ENCODE assay signal across 8 cellular contexts in genomic region chr22:27801616-27802388, GRCh38. TPM values are rescaled to one million over a fixed set of nuclear protein-coding genes. Genes with fewer than 3 reads are reported as not detected.
DNase-seq lines count a peak whose midpoint lies in the region; ATAC-seq lines count a peak whose summit lies in the region.

MN1 (minus strand) TSS chr22:27801756; CDS start chr22:27800543, 1,213 bp downstream.

- H3K36me3 ChIP-seq in skeletal muscle satellite cell (ENCODE audit: insufficient read depth, low read length) = no peaks in the 10 kb centered on the region

- peak within 1 kb of the TSS; percentile 76 for H3K4me3 ChIP-seq in skeletal muscle satellite cell (ENCODE audit: low read length)

- H3K9me3 ChIP-seq in skeletal muscle satellite cell (replicated peaks; ENCODE audit: low read length) = no peaks in the 10 kb centered on the region

- H3K9ac ChIP-seq in skeletal muscle satellite cell (ENCODE audit: low read depth, low read length) = peak within 1 kb of the TSS; percentile 48

- H3K27me3 ChIP-seq in skeletal muscle satellite cell (ENCODE audit: control insufficient read depth, insufficient read depth, low read length) = peaks cover 32% of the 10 kb centered on the region

- H3K4me1 ChIP-seq in skeletal muscle satellite cell (ENCODE audit: control insufficient read depth, insufficient read depth, low read length) = peaks cover 19% of the 10 kb centered on the region

- peak within 1 kb of the TSS; percentile 97 for H3K4me2 ChIP-seq in skeletal muscle satellite cell (ENCODE audit: low read length)

- peak; percentile 5 for DNase-seq in DMS53 (lab: John Stamatoyannopoulos, UW)
- DNase-seq in DMS53 treated with DMSO at 0.1 percent for 48 hours (lab: John Stamatoyannopoulos, UW; ENCODE audit: unreplicated experiment) = no peak
- DNase-seq in UCSD-AML1 (lab: John Stamatoyannopoulos, UW; ENCODE audit: unreplicated experiment) = peak; percentile 85
- DNase-seq in central memory CD4-positive, alpha-beta T cell = peak; percentile 54
- DNase-seq in iris pigment epithelial cell (ENCODE audit: low read depth) = peak; percentile 55

- ATAC-seq in GM21423 (IDR thresholded peaks at IDR 0.05; ENCODE audit: unreplicated experiment) (no peak), GM18858 (IDR thresholded peaks at IDR 0.05; ENCODE audit: unreplicated experiment) (no peak)

RNA-seq across cellular contexts. Expression of gene MN1, which starts in this region (rescaled TPM):
- total RNA-seq in skeletal muscle satellite cell (2012; rRNA removed) = 0.76 and 6.3 TPM in 2 replicates
